In the genomic region with DNA sequence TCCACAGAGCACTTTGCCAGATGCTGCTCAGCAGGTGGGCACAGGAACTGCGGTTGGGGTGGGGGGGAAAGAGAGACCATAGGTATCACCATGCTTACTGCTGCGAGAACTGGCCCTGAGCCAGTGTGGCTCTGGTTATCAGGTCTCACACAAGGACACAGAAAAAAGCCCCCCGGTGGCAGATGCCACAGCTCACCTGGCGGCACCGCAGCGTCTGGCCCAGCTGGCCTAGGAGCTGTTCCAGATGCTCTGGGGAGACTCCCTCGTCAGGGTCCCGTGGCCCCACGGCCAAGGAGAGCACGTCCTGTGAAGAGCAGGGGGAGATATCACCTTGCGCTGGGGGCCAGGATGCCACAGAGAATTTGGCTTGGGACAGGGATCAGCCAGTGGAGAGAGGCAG, we compare ENCODE assay signal across 11 cellular contexts.
"Had no signal": no experiment of that assay in that cellular context is flagged by ENCODE, and none has a peak within 500 bp of the region (broad histone marks: within the 10 kb centered on the region; RNA-seq: fewer than 3 reads in every experiment).

No MANE protein-coding gene starts in this region.

- DNase-seq: activated CD4-positive, alpha-beta T cell treated with anti-CD3 and anti-CD28 coated beads, Interleukin-2, amount 10 ng/mL, durations not matched to agents 24 days and 14 days; activated naive CD4-positive, alpha-beta T cell treated with anti-CD3 and anti-CD28 coated beads for 36 hours; amniotic stem cell; body of pancreas; central memory CD4-positive, alpha-beta T cell; effector memory CD4-positive, alpha-beta T cell; left ventricle myocardium superior; mesendoderm; stimulated activated CD4-positive, alpha-beta T cell treated with anti-CD3 and anti-CD28 coated beads, Interleukin-2, amount 100 ng/mL, for 48 hours had no signal

- H3K4me1 ChIP-seq: body of pancreas had no signal

- H3K27me3 ChIP-seq: body of pancreas, gastroesophageal sphincter had no signal

- H3K4me3 ChIP-seq: body of pancreas, coronary artery, gastroesophageal sphincter had no signal

- H3K9me3 ChIP-seq: body of pancreas, gastroesophageal sphincter had no signal

- H3K27ac ChIP-seq: body of pancreas, coronary artery had no signal
